1 cellular context compared by ENCODE assay signal in the genomic region with DNA sequence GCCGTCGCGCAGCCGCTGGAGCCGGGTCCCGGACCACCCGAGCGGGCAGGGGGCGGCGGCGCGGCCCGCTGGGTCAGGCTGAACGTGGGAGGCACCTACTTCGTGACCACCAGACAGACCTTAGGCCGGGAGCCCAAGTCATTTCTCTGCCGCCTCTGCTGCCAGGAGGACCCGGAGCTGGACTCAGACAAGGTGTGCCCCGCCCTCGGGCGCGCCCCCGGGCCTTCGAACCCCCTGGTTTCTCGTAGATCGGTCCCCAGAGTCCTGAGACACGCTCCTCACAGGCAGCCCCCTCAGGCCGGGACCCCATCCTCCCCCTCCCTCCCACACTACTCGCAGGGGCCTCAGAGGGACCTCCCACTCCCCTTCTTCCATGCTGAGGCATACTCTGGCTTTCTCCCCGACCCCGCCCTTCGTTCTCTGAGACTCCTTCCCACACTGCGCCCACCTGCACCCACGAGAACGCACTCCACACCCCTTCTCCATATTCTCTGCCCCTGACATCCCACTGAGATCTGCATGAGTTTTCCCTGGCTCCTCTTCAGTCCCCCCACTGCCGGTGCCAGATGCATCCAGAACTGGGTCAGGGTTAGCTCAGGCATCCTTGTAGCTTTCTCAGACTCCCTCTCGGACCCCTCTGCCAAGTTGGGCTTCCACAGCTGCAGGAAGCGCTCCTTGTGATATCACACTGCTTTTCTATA.
TF ChIP-seq lines count a peak whose summit lies in the region.

No MANE protein-coding gene starts in this region.

TF ChIP-seq in GM23338, 12 proteins besides CTCF, POLR2A, EP300 and RAD21 (continued from another document):
- TF ChIP-seq REST (IDR thresholded peaks at IDR 0.05; ENCODE audit: unreplicated experiment) (no peak), NANOG (IDR thresholded peaks at IDR 0.05; ENCODE audit: borderline replicate concordance) (no peak), ZNF331 (CRISPR knock-in tag; IDR thresholded peaks at IDR 0.05; ENCODE audit: low read depth) (no peak), POLR2AphosphoS5 (IDR thresholded peaks at IDR 0.05; ENCODE audit: low read depth) (no peak), JUNB (IDR thresholded peaks at IDR 0.05; ENCODE audit: unreplicated experiment) (no peak), EZH2 (IDR thresholded peaks at IDR 0.05; ENCODE audit: low read depth, unreplicated experiment) (no peak), CREB1 (CRISPR knock-in tag; IDR thresholded peaks at IDR 0.05; ENCODE audit: low read depth) (no peak), ZNF462 (CRISPR knock-in tag; IDR thresholded peaks at IDR 0.05) (no peak)
- TF ChIP-seq, protein P1, sequence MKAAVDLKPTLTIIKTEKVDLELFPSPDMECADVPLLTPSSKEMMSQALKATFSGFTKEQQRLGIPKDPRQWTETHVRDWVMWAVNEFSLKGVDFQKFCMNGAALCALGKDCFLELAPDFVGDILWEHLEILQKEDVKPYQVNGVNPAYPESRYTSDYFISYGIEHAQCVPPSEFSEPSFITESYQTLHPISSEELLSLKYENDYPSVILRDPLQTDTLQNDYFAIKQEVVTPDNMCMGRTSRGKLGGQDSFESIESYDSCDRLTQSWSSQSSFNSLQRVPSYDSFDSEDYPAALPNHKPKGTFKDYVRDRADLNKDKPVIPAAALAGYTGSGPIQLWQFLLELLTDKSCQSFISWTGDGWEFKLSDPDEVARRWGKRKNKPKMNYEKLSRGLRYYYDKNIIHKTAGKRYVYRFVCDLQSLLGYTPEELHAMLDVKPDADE (IDR thresholded peaks at IDR 0.05): no peak
